In genomic region chr14:34030864-34031263, GRCh38 we compare ENCODE assay signal across 11 cellular contexts.
DNase-seq lines count a peak whose midpoint lies in the region; ATAC-seq, FAIRE-seq and TF ChIP-seq lines count a peak whose summit lies in the region.
"Had no signal": no experiment of that assay in that cellular context is flagged by ENCODE, and none has a peak within 500 bp of the region (broad histone marks: within the 10 kb centered on the region; RNA-seq: fewer than 3 reads in every experiment).

No MANE protein-coding gene starts in this region.

- 73% methylated on average over 1 of the region's 1 CpG; no CpG with 5 or more reads in 1 of the 2 donors for WGBS in transverse colon (ENCODE audit: low coverage in 1 of 2), 2 donors

- TF ChIP-seq CTCF in lower lobe of right lung (IDR thresholded peaks at IDR 0.05) = no peak
- no peak for TF ChIP-seq CTCF in transverse colon (IDR thresholded peaks at IDR 0.05)

- no peaks in the 10 kb centered on the region for H3K9me3 ChIP-seq in lower lobe of right lung
- no peaks in the 10 kb centered on the region for H3K9me3 ChIP-seq in transverse colon

- in situ Hi-C loops in transverse colon (cut with MboI; ENCODE audit: low pct_ligation_motif_present in 1 of 4, low pct_unique_long_range_greater_than_20kb in 1 of 4, low sequenced_read_pairs in 3 of 4) = no loop called here

- intact Hi-C loops in lower lobe of right lung (cut with DNase I) = no loop called here
- intact Hi-C loops in transverse colon (cut with DNase I; ENCODE audit: low total_unique reads) = no loop called here
- intact Hi-C loops in posterior vena cava (cut with DNase I) = no loop called here

- H3K4me3 ChIP-seq in lower lobe of right lung = no peak overlapping the region
- H3K4me3 ChIP-seq in transverse colon = no peak overlapping the region

- H3K4me1 ChIP-seq in lower lobe of right lung (peaks cover 22% of the 10 kb centered on the region), transverse colon (peaks cover 3 to 32% (median 19%) of the 10 kb centered on the region in 4 donors)

- H3K27me3 ChIP-seq in lower lobe of right lung (ENCODE audit: low read depth) (no peaks in the 10 kb centered on the region), transverse colon (no peaks in the 10 kb centered on the region)
- H3K27me3 ChIP-seq: foreskin keratinocyte had no signal

- TF ChIP-seq POLR2A in transverse colon (IDR thresholded peaks at IDR 0.05) = no peak

- DNase-seq in NCI-H446 (lab: John Stamatoyannopoulos, UW) = peak; percentile 8 to 69
- DNase-seq in lower lobe of right lung = no peak
- peak; percentile 27 for DNase-seq in transverse colon
- DNase-seq in activated naive CD4-positive, alpha-beta T cell treated with Interleukin-2 at 50 U/mL for 16 hours = no peak
- DNase-seq in NCI-H1105 (lab: John Stamatoyannopoulos, UW) = no peak
- no peak for DNase-seq in posterior vena cava (ENCODE audit: low spot score)
- DNase-seq: DMS79 treated with DMSO at 0.1 percent for 48 hours had no signal

- H3K36me3 ChIP-seq in lower lobe of right lung (no peaks in the 10 kb centered on the region), transverse colon (no peaks in the 10 kb centered on the region)

- peak; percentile 84 for FAIRE-seq in endometrium (lab: Jason Lieb, UNC)
- FAIRE-seq: GM18507 had no signal

- TF ChIP-seq EP300 in transverse colon (IDR thresholded peaks at IDR 0.05; ENCODE audit: low read depth) = no peak

- peak; percentile 70 to 82 for ATAC-seq in lower lobe of right lung
- ATAC-seq in HG03565 (IDR thresholded peaks at IDR 0.05; ENCODE audit: unreplicated experiment) = no peak
- ATAC-seq: foreskin keratinocyte had no signal

- no peak overlapping the region for H3K27ac ChIP-seq in lower lobe of right lung
- H3K27ac ChIP-seq in transverse colon = peak overlapping the region; percentile 1 to 65 (median 56)
- H3K27ac ChIP-seq: foreskin keratinocyte had no signal

Comparison
In these comparisons a context has a peak if more than half of its experiments do, and no peak if none do; other contexts are left out.
1. DNase-seq: peak in NCI-H446 (2 of 2) and transverse colon (single experiment); none in lower lobe of right lung (single experiment), activated naive CD4-positive, alpha-beta T cell treated with Interleukin-2 at 50 U/mL for 16 hours (single experiment), NCI-H1105 (single experiment) and posterior vena cava (single experiment).